Comparison of ENCODE assay signal across 9 cellular contexts in genomic region chr13:101627556-101627943, GRCh38.
DNase-seq lines count a peak whose midpoint lies in the region; ATAC-seq and FAIRE-seq lines count a peak whose summit lies in the region.
"Had no signal": no experiment of that assay in that cellular context is flagged by ENCODE, and none has a peak within 500 bp of the region (broad histone marks: within the 10 kb centered on the region; RNA-seq: fewer than 3 reads in every experiment).

No MANE protein-coding gene starts in this region.

- WGBS in mesenchymal stem cell: 31% methylated on average over 4 of the region's 5 CpGs

- DNase-seq in activated naive CD4-positive, alpha-beta T cell treated with anti-CD3 and anti-CD28 coated beads, Interleukin-2, amount 10 ng/mL, durations not matched to agents 7 days and 5 days: no peak
- no peak for DNase-seq in activated naive CD4-positive, alpha-beta T cell (lab: John Stamatoyannopoulos, UW)
- peak; percentile 70 for DNase-seq in SHP77 treated with DMSO at 0.1 percent for 48 hours (lab: John Stamatoyannopoulos, UW)
- peak; percentile 29 for DNase-seq in mesenchymal stem cell
- no peak for DNase-seq in superior temporal gyrus (ENCODE audit: extremely low spot score)
- DNase-seq in HTR-8/SVneo (ENCODE audit: insufficient read length, low spot score): no peak
- DNase-seq in SK-N-DZ (ENCODE audit: low spot score): no peak

- H3K18ac ChIP-seq in mesenchymal stem cell (ENCODE audit: low read depth in 1 of 2, low read length in 2 of 2): no peak overlapping the region

- H3K36me3 ChIP-seq in mesenchymal stem cell (ENCODE audit: control insufficient read depth in 1 of 2, insufficient read depth in 2 of 2, low read depth in 1 of 2, low read length in 2 of 2): no peaks in the 10 kb centered on the region

- H2BK12ac ChIP-seq in mesenchymal stem cell (ENCODE audit: low read length in 2 of 2): no peak overlapping the region

- ATAC-seq in HG02943 (IDR thresholded peaks at IDR 0.05; ENCODE audit: low read depth, unreplicated experiment): peak; percentile 42

- no peaks in the 10 kb centered on the region for H3K9me3 ChIP-seq in mesenchymal stem cell (ENCODE audit: control insufficient read depth, low read length)

- H2BK15ac ChIP-seq in mesenchymal stem cell (ENCODE audit: low read depth, poor library complexity, severe bottlenecking): no peak overlapping the region

- peak overlapping the region; percentile 20 for H2BK5ac ChIP-seq in mesenchymal stem cell (ENCODE audit: low read depth, low read length, poor library complexity, severe bottlenecking)

- H4K8ac ChIP-seq in mesenchymal stem cell (ENCODE audit: low read length): no peak overlapping the region

- H3K4me3 Mint-ChIP-seq in activated naive CD4-positive, alpha-beta T cell treated with anti-CD3 and anti-CD28 coated beads, Interleukin-2, amount 10 ng/mL, durations not matched to agents 7 days and 5 days: no peak overlapping the region
- H3K4me3 Mint-ChIP-seq: dendritic cell treated with granulocyte-macrophage colony-stimulating factor and Interleukin-4, amounts not matched to agents 40 ng/mL and 50 ng/mL, for 4 days had no signal

- no peaks in the 10 kb centered on the region for H3K36me3 Mint-ChIP-seq in activated naive CD4-positive, alpha-beta T cell treated with anti-CD3 and anti-CD28 coated beads, Interleukin-2, amount 10 ng/mL, durations not matched to agents 7 days and 5 days

- no peak overlapping the region for H2AFZ ChIP-seq in mesenchymal stem cell (ENCODE audit: low read depth, low read length)

- H3K4me1 ChIP-seq in mesenchymal stem cell (ENCODE audit: control insufficient read depth, insufficient read depth, low read depth, low read length): peaks cover 4% of the 10 kb centered on the region

- peak overlapping the region in 1 of 2 experiments; percentile 71 for H3K4me3 ChIP-seq in mesenchymal stem cell (ENCODE audit: insufficient read depth in 1 of 2, low read depth in 1 of 2, low read length in 2 of 2)

- no peaks in the 10 kb centered on the region for H3K79me1 ChIP-seq in mesenchymal stem cell (replicated peaks; ENCODE audit: low read length, poor library complexity, severe bottlenecking)

- no peaks in the 10 kb centered on the region for H3K9me3 Mint-ChIP-seq in activated naive CD4-positive, alpha-beta T cell treated with anti-CD3 and anti-CD28 coated beads, Interleukin-2, amount 10 ng/mL, durations not matched to agents 7 days and 5 days
- H3K9me3 Mint-ChIP-seq: dendritic cell treated with granulocyte-macrophage colony-stimulating factor and Interleukin-4, amounts not matched to agents 40 ng/mL and 50 ng/mL, for 4 days had no signal

- no peak overlapping the region for H3K14ac ChIP-seq in mesenchymal stem cell (ENCODE audit: low read length in 2 of 2)

- no peak for FAIRE-seq in HTR-8/SVneo (lab: Jason Lieb, UNC)

- no peaks in the 10 kb centered on the region for H3K27me3 ChIP-seq in mesenchymal stem cell (ENCODE audit: control insufficient read depth in 1 of 2, insufficient read depth in 1 of 2, low read length in 2 of 2)

- peak overlapping the region; percentile 50 for H3K27ac ChIP-seq in mesenchymal stem cell (ENCODE audit: low read length, poor library complexity, severe bottlenecking)

- H4K91ac ChIP-seq in mesenchymal stem cell (ENCODE audit: low read length): no peak overlapping the region

- H3K27me3 Mint-ChIP-seq in activated naive CD4-positive, alpha-beta T cell treated with anti-CD3 and anti-CD28 coated beads, Interleukin-2, amount 10 ng/mL, durations not matched to agents 7 days and 5 days: no peaks in the 10 kb centered on the region
- H3K27me3 Mint-ChIP-seq: dendritic cell treated with granulocyte-macrophage colony-stimulating factor and Interleukin-4, amounts not matched to agents 40 ng/mL and 50 ng/mL, for 4 days had no signal

- H3K4me2 ChIP-seq in mesenchymal stem cell (ENCODE audit: low read length, poor library complexity, severe bottlenecking): peak overlapping the region; percentile 12

- peak overlapping the region; percentile 81 for H3K27ac Mint-ChIP-seq in activated naive CD4-positive, alpha-beta T cell treated with anti-CD3 and anti-CD28 coated beads, Interleukin-2, amount 10 ng/mL, durations not matched to agents 7 days and 5 days
- H3K27ac Mint-ChIP-seq: dendritic cell treated with granulocyte-macrophage colony-stimulating factor and Interleukin-4, amounts not matched to agents 40 ng/mL and 50 ng/mL, for 4 days had no signal

- CTCF ChIA-PET in activated naive CD4-positive, alpha-beta T cell treated with anti-CD3 and anti-CD28 coated beads, Interleukin-2, amount 10 ng/mL, durations not matched to agents 7 days and 5 days (lab: Charles Lee): no interaction called here

- no peak overlapping the region for H2BK120ac ChIP-seq in mesenchymal stem cell (ENCODE audit: low read depth, low read length)

- H2AK5ac ChIP-seq in mesenchymal stem cell (ENCODE audit: low read length, severe bottlenecking): no peak overlapping the region

- H3K4me1 Mint-ChIP-seq in activated naive CD4-positive, alpha-beta T cell treated with anti-CD3 and anti-CD28 coated beads, Interleukin-2, amount 10 ng/mL, durations not matched to agents 7 days and 5 days: peaks cover 47% of the 10 kb centered on the region

- peak overlapping the region; percentile 90 for H3K9ac ChIP-seq in mesenchymal stem cell (ENCODE audit: low read length)

- H3K4ac ChIP-seq in mesenchymal stem cell (ENCODE audit: low read depth in 1 of 2, low read length in 2 of 2): no peak overlapping the region

- no peak overlapping the region for H3K23ac ChIP-seq in mesenchymal stem cell (ENCODE audit: low read length in 2 of 2)

Comparison
In these comparisons a context has a peak if more than half of its experiments do, and no peak if none do; other contexts are left out.
1. DNase-seq: peak in SHP77 treated with DMSO at 0.1 percent for 48 hours (single experiment) and mesenchymal stem cell (single experiment); none in activated naive CD4-positive, alpha-beta T cell treated with anti-CD3 and anti-CD28 coated beads, Interleukin-2, amount 10 ng/mL, durations not matched to agents 7 days and 5 days (single experiment), activated naive CD4-positive, alpha-beta T cell (0 of 4), superior temporal gyrus (single experiment), HTR-8/SVneo (single experiment) and SK-N-DZ (single experiment).